ENCODE assay signal across 10 cellular contexts in genomic region chr1:72366473-72366872, GRCh38.
A peak's percentile ranks its signal among the peaks of the same experiment; 100 is the strongest.
DNase-seq lines count a peak whose midpoint lies in the region.
"Had no signal": no experiment of that assay in that cellular context is flagged by ENCODE, and none has a peak within 500 bp of the region (broad histone marks: within the 10 kb centered on the region; RNA-seq: fewer than 3 reads in every experiment).

No MANE protein-coding gene starts in this region.

- DNase-seq in DMS153 (lab: John Stamatoyannopoulos, UW) = peak; percentile 87
- DNase-seq in LHCN-M2 (ENCODE audit: low read depth) = peak; percentile 75
- peak; percentile 81 for DNase-seq in SKM-1 (lab: John Stamatoyannopoulos, UW; ENCODE audit: unreplicated experiment)
- peak; percentile 63 for DNase-seq in islet precursor cell
- DNase-seq in middle frontal gyrus (ENCODE audit: extremely low spot score, low spot score) = no peak
- no peak for DNase-seq in posterior vena cava (ENCODE audit: low spot score)
- no peak for DNase-seq in NCI-H1694 treated with DMSO at 0.1 percent for 48 hours (lab: John Stamatoyannopoulos, UW)
- DNase-seq in NCI-H1694 (lab: John Stamatoyannopoulos, UW) = no peak
- DNase-seq: activated CD4-positive, CD25-positive, alpha-beta regulatory T cell; KG1 had no signal

- intact Hi-C loops in posterior vena cava (cut with DNase I) = no loop called here

Comparison
In these comparisons a context has a peak if more than half of its experiments do, and no peak if none do; other contexts are left out.
1. DNase-seq: peak in DMS153 (single experiment), LHCN-M2 (single experiment), SKM-1 (single experiment) and islet precursor cell (single experiment); none in middle frontal gyrus (single experiment), posterior vena cava (single experiment), NCI-H1694 treated with DMSO at 0.1 percent for 48 hours (single experiment) and NCI-H1694 (single experiment).